In the genomic region with DNA sequence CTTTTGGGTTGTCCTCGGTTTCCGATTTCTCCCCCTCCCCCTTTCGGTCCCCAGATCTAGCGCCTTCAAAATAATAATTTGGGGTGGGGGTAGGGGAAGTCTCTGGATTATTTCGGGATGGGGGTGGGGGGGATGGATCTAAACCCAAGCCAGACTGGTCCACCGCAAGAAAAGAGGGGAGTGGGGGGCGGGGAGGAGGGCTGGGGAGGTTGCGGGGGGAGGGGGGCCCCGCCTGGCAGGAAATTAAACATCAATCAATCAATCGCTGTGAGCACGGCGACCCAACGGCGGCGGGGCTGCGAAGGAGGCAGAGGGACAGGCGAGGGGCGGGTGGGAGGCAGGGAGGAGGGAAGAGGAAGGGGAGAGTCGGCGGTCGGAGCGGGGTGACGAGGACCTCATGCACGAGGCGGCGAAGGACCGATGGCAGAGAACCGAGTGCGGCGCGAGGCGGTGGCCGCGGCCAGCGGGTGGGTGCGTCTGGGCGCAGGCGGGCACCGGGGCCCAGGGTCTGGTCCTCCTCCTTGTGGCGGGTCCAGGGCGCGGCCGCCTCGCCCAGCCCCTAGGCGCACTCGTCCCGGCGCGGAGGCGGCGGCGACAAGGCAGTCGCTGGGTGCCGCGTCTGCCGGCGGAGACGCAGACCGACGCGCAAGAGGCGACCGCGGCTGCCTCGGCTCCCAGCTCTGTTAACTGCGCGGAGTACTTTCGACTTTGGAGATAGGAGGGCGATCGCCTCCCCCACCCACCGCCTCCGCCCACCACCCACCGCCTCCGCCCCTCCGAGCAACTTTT, we compare ENCODE assay signal across 1 cellular context.
A peak's percentile ranks its signal among the peaks of the same experiment; 100 is the strongest.
TF ChIP-seq lines count a peak whose summit lies in the region.

No MANE protein-coding gene starts in this region.

TF ChIP-seq in HepG2, 621 proteins besides CTCF, POLR2A, EP300 and RAD21 (continued from another document and continues in another):
- TF ChIP-seq, protein P1, sequence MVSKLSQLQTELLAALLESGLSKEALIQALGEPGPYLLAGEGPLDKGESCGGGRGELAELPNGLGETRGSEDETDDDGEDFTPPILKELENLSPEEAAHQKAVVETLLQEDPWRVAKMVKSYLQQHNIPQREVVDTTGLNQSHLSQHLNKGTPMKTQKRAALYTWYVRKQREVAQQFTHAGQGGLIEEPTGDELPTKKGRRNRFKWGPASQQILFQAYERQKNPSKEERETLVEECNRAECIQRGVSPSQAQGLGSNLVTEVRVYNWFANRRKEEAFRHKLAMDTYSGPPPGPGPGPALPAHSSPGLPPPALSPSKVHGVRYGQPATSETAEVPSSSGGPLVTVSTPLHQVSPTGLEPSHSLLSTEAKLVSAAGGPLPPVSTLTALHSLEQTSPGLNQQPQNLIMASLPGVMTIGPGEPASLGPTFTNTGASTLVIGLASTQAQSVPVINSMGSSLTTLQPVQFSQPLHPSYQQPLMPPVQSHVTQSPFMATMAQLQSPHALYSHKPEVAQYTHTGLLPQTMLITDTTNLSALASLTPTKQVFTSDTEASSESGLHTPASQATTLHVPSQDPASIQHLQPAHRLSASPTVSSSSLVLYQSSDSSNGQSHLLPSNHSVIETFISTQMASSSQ (IDR thresholded peaks at IDR 0.05; ENCODE audit: low read depth) = no peak
- TF ChIP-seq, protein P1 (CRISPR knock-in tag; IDR thresholded peaks at IDR 0.05; ENCODE audit: borderline replicate concordance) = no peak
- TF ChIP-seq, protein P2, sequence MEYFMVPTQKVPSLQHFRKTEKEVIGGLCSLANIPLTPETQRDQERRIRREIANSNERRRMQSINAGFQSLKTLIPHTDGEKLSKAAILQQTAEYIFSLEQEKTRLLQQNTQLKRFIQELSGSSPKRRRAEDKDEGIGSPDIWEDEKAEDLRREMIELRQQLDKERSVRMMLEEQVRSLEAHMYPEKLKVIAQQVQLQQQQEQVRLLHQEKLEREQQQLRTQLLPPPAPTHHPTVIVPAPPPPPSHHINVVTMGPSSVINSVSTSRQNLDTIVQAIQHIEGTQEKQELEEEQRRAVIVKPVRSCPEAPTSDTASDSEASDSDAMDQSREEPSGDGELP (IDR thresholded peaks at IDR 0.05; ENCODE audit: borderline replicate concordance, low read depth) = no peak
- TF ChIP-seq ZBTB42 (CRISPR knock-in tag; IDR thresholded peaks at IDR 0.05) (no peak), CCDC6 (CRISPR knock-in tag; IDR thresholded peaks at IDR 0.05) (no peak), ZNF530 (CRISPR knock-in tag; IDR thresholded peaks at IDR 0.05; ENCODE audit: low read depth) (no peak), ZNF7 (CRISPR knock-in tag; IDR thresholded peaks at IDR 0.05) (no peak), TCF12 (IDR thresholded peaks at IDR 0.05) (no peak), TCF12 (CRISPR knock-in tag; IDR thresholded peaks at IDR 0.05) (0 out of 2 replicates have a peak, but pooled peaks have one; percentile 38), RBAK (CRISPR knock-in tag; IDR thresholded peaks at IDR 0.05) (no peak), SETDB1 (CRISPR knock-in tag; IDR thresholded peaks at IDR 0.05; ENCODE audit: borderline replicate concordance) (no peak), RBFOX2 (IDR thresholded peaks at IDR 0.05; ENCODE audit: low read depth, low read length) (peak; percentile 22; the same call in 1 of the 2 replicates), ATAD3A (CRISPR knock-in tag; IDR thresholded peaks at IDR 0.05) (no peak), ZNF781 (CRISPR knock-in tag; IDR thresholded peaks at IDR 0.05; ENCODE audit: borderline replicate concordance, not compliant biosample characterization) (no peak), ZFP36L1 (CRISPR knock-in tag; IDR thresholded peaks at IDR 0.05) (no peak), WIZ (CRISPR knock-in tag; IDR thresholded peaks at IDR 0.05) (no peak), CBX1 (IDR thresholded peaks at IDR 0.05; ENCODE audit: low read depth) (no peak), ZNF776 (CRISPR knock-in tag; IDR thresholded peaks at IDR 0.05) (0 out of 2 replicates have a peak, but pooled peaks have one; percentile 60), IRF2 (CRISPR knock-in tag; IDR thresholded peaks at IDR 0.05) (no peak), NKX3-1 (CRISPR knock-in tag; IDR thresholded peaks at IDR 0.05) (no peak), SMYD3 (CRISPR knock-in tag; IDR thresholded peaks at IDR 0.05) (no peak), ZNF205 (CRISPR knock-in tag; IDR thresholded peaks at IDR 0.05) (no peak), RCOR2 (CRISPR knock-in tag; IDR thresholded peaks at IDR 0.05) (no peak), SKI (IDR thresholded peaks at IDR 0.05; ENCODE audit: partially characterized antibody) (peak; percentile 33), ZNF207 (IDR thresholded peaks at IDR 0.05; ENCODE audit: borderline replicate concordance) (no peak), HNRNPK (IDR thresholded peaks at IDR 0.05; ENCODE audit: low read depth, low read length, poor library complexity, severe bottlenecking) (peak; percentile 63), ZNF382 (CRISPR knock-in tag; IDR thresholded peaks at IDR 0.05; ENCODE audit: borderline replicate concordance) (no peak)
- TF ChIP-seq, protein P3, sequence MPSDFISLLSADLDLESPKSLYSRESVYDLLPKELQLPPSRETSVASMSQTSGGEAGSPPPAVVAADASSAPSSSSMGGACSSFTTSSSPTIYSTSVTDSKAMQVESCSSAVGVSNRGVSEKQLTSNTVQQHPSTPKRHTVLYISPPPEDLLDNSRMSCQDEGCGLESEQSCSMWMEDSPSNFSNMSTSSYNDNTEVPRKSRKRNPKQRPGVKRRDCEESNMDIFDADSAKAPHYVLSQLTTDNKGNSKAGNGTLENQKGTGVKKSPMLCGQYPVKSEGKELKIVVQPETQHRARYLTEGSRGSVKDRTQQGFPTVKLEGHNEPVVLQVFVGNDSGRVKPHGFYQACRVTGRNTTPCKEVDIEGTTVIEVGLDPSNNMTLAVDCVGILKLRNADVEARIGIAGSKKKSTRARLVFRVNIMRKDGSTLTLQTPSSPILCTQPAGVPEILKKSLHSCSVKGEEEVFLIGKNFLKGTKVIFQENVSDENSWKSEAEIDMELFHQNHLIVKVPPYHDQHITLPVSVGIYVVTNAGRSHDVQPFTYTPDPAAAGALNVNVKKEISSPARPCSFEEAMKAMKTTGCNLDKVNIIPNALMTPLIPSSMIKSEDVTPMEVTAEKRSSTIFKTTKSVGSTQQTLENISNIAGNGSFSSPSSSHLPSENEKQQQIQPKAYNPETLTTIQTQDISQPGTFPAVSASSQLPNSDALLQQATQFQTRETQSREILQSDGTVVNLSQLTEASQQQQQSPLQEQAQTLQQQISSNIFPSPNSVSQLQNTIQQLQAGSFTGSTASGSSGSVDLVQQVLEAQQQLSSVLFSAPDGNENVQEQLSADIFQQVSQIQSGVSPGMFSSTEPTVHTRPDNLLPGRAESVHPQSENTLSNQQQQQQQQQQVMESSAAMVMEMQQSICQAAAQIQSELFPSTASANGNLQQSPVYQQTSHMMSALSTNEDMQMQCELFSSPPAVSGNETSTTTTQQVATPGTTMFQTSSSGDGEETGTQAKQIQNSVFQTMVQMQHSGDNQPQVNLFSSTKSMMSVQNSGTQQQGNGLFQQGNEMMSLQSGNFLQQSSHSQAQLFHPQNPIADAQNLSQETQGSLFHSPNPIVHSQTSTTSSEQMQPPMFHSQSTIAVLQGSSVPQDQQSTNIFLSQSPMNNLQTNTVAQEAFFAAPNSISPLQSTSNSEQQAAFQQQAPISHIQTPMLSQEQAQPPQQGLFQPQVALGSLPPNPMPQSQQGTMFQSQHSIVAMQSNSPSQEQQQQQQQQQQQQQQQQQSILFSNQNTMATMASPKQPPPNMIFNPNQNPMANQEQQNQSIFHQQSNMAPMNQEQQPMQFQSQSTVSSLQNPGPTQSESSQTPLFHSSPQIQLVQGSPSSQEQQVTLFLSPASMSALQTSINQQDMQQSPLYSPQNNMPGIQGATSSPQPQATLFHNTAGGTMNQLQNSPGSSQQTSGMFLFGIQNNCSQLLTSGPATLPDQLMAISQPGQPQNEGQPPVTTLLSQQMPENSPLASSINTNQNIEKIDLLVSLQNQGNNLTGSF (CRISPR knock-in tag; IDR thresholded peaks at IDR 0.05) = no peak
- TF ChIP-seq, protein P4, sequence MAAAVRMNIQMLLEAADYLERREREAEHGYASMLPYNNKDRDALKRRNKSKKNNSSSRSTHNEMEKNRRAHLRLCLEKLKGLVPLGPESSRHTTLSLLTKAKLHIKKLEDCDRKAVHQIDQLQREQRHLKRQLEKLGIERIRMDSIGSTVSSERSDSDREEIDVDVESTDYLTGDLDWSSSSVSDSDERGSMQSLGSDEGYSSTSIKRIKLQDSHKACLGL (CRISPR knock-in tag; IDR thresholded peaks at IDR 0.05) = peak; percentile 34; the same call in 1 of the 2 replicates
- TF ChIP-seq, protein P5, sequence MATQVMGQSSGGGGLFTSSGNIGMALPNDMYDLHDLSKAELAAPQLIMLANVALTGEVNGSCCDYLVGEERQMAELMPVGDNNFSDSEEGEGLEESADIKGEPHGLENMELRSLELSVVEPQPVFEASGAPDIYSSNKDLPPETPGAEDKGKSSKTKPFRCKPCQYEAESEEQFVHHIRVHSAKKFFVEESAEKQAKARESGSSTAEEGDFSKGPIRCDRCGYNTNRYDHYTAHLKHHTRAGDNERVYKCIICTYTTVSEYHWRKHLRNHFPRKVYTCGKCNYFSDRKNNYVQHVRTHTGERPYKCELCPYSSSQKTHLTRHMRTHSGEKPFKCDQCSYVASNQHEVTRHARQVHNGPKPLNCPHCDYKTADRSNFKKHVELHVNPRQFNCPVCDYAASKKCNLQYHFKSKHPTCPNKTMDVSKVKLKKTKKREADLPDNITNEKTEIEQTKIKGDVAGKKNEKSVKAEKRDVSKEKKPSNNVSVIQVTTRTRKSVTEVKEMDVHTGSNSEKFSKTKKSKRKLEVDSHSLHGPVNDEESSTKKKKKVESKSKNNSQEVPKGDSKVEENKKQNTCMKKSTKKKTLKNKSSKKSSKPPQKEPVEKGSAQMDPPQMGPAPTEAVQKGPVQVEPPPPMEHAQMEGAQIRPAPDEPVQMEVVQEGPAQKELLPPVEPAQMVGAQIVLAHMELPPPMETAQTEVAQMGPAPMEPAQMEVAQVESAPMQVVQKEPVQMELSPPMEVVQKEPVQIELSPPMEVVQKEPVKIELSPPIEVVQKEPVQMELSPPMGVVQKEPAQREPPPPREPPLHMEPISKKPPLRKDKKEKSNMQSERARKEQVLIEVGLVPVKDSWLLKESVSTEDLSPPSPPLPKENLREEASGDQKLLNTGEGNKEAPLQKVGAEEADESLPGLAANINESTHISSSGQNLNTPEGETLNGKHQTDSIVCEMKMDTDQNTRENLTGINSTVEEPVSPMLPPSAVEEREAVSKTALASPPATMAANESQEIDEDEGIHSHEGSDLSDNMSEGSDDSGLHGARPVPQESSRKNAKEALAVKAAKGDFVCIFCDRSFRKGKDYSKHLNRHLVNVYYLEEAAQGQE (IDR thresholded peaks at IDR 0.05; ENCODE audit: borderline replicate concordance in 1 of 2, low read depth in 1 of 2, low read length in 2 of 2) = no peak
- TF ChIP-seq, protein P6, sequence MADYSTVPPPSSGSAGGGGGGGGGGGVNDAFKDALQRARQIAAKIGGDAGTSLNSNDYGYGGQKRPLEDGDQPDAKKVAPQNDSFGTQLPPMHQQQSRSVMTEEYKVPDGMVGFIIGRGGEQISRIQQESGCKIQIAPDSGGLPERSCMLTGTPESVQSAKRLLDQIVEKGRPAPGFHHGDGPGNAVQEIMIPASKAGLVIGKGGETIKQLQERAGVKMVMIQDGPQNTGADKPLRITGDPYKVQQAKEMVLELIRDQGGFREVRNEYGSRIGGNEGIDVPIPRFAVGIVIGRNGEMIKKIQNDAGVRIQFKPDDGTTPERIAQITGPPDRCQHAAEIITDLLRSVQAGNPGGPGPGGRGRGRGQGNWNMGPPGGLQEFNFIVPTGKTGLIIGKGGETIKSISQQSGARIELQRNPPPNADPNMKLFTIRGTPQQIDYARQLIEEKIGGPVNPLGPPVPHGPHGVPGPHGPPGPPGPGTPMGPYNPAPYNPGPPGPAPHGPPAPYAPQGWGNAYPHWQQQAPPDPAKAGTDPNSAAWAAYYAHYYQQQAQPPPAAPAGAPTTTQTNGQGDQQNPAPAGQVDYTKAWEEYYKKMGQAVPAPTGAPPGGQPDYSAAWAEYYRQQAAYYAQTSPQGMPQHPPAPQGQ (CRISPR knock-in tag; IDR thresholded peaks at IDR 0.05; ENCODE audit: borderline replicate concordance) = no peak
- TF ChIP-seq, protein P7, sequence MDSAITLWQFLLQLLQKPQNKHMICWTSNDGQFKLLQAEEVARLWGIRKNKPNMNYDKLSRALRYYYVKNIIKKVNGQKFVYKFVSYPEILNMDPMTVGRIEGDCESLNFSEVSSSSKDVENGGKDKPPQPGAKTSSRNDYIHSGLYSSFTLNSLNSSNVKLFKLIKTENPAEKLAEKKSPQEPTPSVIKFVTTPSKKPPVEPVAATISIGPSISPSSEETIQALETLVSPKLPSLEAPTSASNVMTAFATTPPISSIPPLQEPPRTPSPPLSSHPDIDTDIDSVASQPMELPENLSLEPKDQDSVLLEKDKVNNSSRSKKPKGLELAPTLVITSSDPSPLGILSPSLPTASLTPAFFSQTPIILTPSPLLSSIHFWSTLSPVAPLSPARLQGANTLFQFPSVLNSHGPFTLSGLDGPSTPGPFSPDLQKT (CRISPR knock-in tag; IDR thresholded peaks at IDR 0.05; ENCODE audit: borderline replicate concordance) = no peak
- TF ChIP-seq, protein P8, sequence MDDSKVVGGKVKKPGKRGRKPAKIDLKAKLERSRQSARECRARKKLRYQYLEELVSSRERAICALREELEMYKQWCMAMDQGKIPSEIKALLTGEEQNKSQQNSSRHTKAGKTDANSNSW (CRISPR knock-in tag; IDR thresholded peaks at IDR 0.05; ENCODE audit: borderline replicate concordance) = no peak
